28 cellular contexts compared by ENCODE assay signal in the genomic region with DNA sequence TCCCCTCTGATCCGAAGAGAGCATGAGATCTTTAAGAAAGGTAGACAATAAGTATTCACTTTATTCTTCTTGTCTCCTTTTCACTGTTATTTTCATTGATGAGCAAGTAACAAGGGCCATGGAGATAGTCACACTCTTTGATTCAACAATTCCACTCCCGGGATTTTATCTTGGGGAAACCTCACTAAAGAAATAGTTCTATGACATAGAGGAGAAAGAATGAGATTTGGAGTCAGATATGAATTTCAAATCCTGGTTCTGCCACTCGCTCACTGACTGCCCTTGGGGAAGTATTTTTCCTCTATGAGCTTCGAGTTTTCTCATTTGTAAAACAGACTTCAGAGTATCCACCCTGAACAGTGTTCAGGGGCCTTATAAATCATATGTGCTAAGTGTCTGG.
DNase-seq lines count a peak whose midpoint lies in the region; ATAC-seq and TF ChIP-seq lines count a peak whose summit lies in the region.
"Had no signal": no experiment of that assay in that cellular context is flagged by ENCODE, and none has a peak within 500 bp of the region (broad histone marks: within the 10 kb centered on the region; RNA-seq: fewer than 3 reads in every experiment).

No MANE protein-coding gene starts in this region.

- no peak overlapping the region for H3K4me3 ChIP-seq in mesodermal cell (ENCODE audit: extremely low read depth, insufficient read depth, low read length, poor library complexity, severe bottlenecking)
- H3K4me3 ChIP-seq: esophagus squamous epithelium, heart right ventricle, lung, right atrium auricular region, thyroid gland had no signal

- peaks cover 6% of the 10 kb centered on the region for H3K4me1 ChIP-seq in mesodermal cell (ENCODE audit: control insufficient read depth, insufficient read depth, low read length, poor library complexity, severe bottlenecking)
- H3K4me1 ChIP-seq: esophagus squamous epithelium, parathyroid adenoma, thyroid gland had no signal

- H3K36me3 ChIP-seq in mesodermal cell (ENCODE audit: control insufficient read depth, insufficient read depth, low read length): no peaks in the 10 kb centered on the region
- H3K36me3 ChIP-seq: esophagus squamous epithelium, heart right ventricle, right atrium auricular region, thyroid gland had no signal

- DNase-seq in EH (ENCODE audit: low read depth): peak; percentile 82
- DNase-seq in NCI-H226: peak; percentile 14
- DNase-seq in stimulated activated CD4-positive, alpha-beta T cell treated with anti-CD3 and anti-CD28 coated beads, Interleukin-15, amount 100 ng/mL, for 24 hours: no peak
- DNase-seq in ecto neural progenitor cell (ENCODE audit: low spot score): no peak
- DNase-seq in NCI-H2081 treated with DMSO at 0.1 percent for 48 hours (lab: John Stamatoyannopoulos, UW): no peak
- DNase-seq: activated CD4-positive, alpha-beta T cell treated with anti-CD3 and anti-CD28 coated beads, Interleukin-2, amount 10 ng/mL, durations not matched to agents 24 days and 14 days; AML-193; CD4-positive, alpha-beta T cell; dermis blood vessel endothelial cell; DND-41; esophagus squamous epithelium; heart right ventricle; Karpas-422; NCI-H345; small intestine; stimulated activated CD4-positive, alpha-beta T cell treated with anti-CD3 and anti-CD28 coated beads, Interleukin-2, amount 100 ng/mL, for 24 hours; stimulated activated naive CD8-positive, alpha-beta T cell treated with anti-CD3 and anti-CD28 coated beads, Interleukin-15, amount 100 ng/mL, for 72 hours; T-helper 9 cell; thyroid gland had no signal

- peak overlapping the region; percentile 63 to 82 (median 77) for H3K27ac Mint-ChIP-seq in brain
- H3K27ac Mint-ChIP-seq: activated CD4-positive, alpha-beta T cell treated with anti-CD3 and anti-CD28 coated beads, Interleukin-2, amount 10 ng/mL, durations not matched to agents 24 days and 14 days; activated naive CD4-positive, alpha-beta T cell treated with anti-CD3 and anti-CD28 coated beads, Interleukin-2, amount 50 U/mL, for 72 hours; CD4-positive, alpha-beta T cell; stimulated activated naive CD8-positive, alpha-beta T cell treated with anti-CD3 and anti-CD28 coated beads, Interleukin-15, amount 100 ng/mL, for 72 hours had no signal

- peak overlapping the region in 4 of 5 experiments; percentile 25 to 38 (median 34) for H3K4me3 Mint-ChIP-seq in brain
- H3K4me3 Mint-ChIP-seq: activated CD4-positive, alpha-beta T cell treated with anti-CD3 and anti-CD28 coated beads, Interleukin-2, amount 10 ng/mL, durations not matched to agents 24 days and 14 days; CD4-positive, alpha-beta T cell; stimulated activated naive CD8-positive, alpha-beta T cell treated with anti-CD3 and anti-CD28 coated beads, Interleukin-15, amount 100 ng/mL, for 72 hours had no signal

- H3K4me1 Mint-ChIP-seq in brain: peaks cover 50% of the 10 kb centered on the region
- H3K4me1 Mint-ChIP-seq: activated CD4-positive, alpha-beta T cell treated with anti-CD3 and anti-CD28 coated beads, Interleukin-2, amount 10 ng/mL, durations not matched to agents 24 days and 14 days; stimulated activated naive CD8-positive, alpha-beta T cell treated with anti-CD3 and anti-CD28 coated beads, Interleukin-15, amount 100 ng/mL, for 72 hours had no signal

- peak overlapping the region; percentile 58 for H3K27ac ChIP-seq in mesodermal cell (ENCODE audit: low read depth, low read length, severe bottlenecking)
- H3K27ac ChIP-seq: esophagus squamous epithelium, parathyroid adenoma, right atrium auricular region, thyroid gland had no signal

- no peaks in the 10 kb centered on the region for H3K36me3 Mint-ChIP-seq in brain
- H3K36me3 Mint-ChIP-seq: activated naive CD4-positive, alpha-beta T cell treated with anti-CD3 and anti-CD28 coated beads, Interleukin-2, amount 50 U/mL, for 72 hours had no signal

- H3K9me3 Mint-ChIP-seq in brain: no peaks in the 10 kb centered on the region
- H3K9me3 Mint-ChIP-seq: activated CD4-positive, alpha-beta T cell treated with anti-CD3 and anti-CD28 coated beads, Interleukin-2, amount 10 ng/mL, durations not matched to agents 24 days and 14 days; stimulated activated naive CD8-positive, alpha-beta T cell treated with anti-CD3 and anti-CD28 coated beads, Interleukin-15, amount 100 ng/mL, for 72 hours had no signal

- H3K27me3 Mint-ChIP-seq in brain: no peaks in the 10 kb centered on the region
- H3K27me3 Mint-ChIP-seq: activated CD4-positive, alpha-beta T cell treated with anti-CD3 and anti-CD28 coated beads, Interleukin-2, amount 10 ng/mL, durations not matched to agents 24 days and 14 days; CD4-positive, alpha-beta T cell; stimulated activated naive CD8-positive, alpha-beta T cell treated with anti-CD3 and anti-CD28 coated beads, Interleukin-15, amount 100 ng/mL, for 72 hours had no signal

- no peak for TF ChIP-seq CTCF in brain (conservative IDR thresholded peaks at IDR 0.05)

- no peak for ATAC-seq in GM18868 (IDR thresholded peaks at IDR 0.05; ENCODE audit: unreplicated experiment)
- ATAC-seq: activated naive CD4-positive, alpha-beta T cell treated with anti-CD3 and anti-CD28 coated beads, Interleukin-2, amount 50 U/mL, for 72 hours; HCT116; heart right ventricle; HepG2; stimulated activated naive CD8-positive, alpha-beta T cell treated with anti-CD3 and anti-CD28 coated beads, Interleukin-15, amount 100 ng/mL, for 72 hours had no signal

- no peaks in the 10 kb centered on the region for H3K9me3 ChIP-seq in mesodermal cell (ENCODE audit: control insufficient read depth, low read length)
- H3K9me3 ChIP-seq: esophagus squamous epithelium, heart right ventricle, right atrium auricular region, thyroid gland had no signal

- WGBS in mesodermal cell (ENCODE audit: insufficient coverage in 2 of 2), 2 experiments: 80% methylated on average over 1 of the region's 4 CpGs; no CpG with 5 or more reads in 1 of the 2 experiments

Comparison
In these comparisons a context has a peak if more than half of its experiments do, and no peak if none do; other contexts are left out.
1. DNase-seq: peak in EH (single experiment) and NCI-H226 (single experiment); none in stimulated activated CD4-positive, alpha-beta T cell treated with anti-CD3 and anti-CD28 coated beads, Interleukin-15, amount 100 ng/mL, for 24 hours (single experiment), ecto neural progenitor cell (single experiment) and NCI-H2081 treated with DMSO at 0.1 percent for 48 hours (single experiment).